1 cellular context compared by ENCODE assay signal in the genomic region with DNA sequence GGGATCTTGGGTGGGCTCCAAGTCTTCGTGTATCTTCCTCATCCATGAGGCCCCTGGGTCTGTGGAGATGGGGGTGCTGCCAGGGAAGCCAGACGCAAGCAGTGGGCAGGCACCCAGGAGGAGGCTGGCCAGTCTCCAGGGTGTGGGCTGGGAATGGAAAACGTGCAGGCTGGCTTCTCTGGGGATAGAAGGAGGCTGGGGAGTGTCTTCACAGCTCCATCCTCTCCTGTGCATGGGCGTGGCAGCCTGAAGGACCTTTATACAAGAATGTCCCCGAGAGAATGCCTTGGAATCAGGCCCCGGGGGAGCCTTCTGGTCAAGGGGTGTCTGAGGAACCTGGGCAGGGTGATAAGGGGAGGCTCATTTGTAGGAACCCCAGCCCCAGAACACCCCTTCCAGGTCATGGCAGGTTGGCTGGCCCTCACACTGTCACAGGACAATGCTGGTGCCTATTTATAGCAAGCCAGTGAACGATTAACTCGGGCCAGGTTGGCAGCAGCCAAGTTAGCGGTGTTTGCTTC.
TF ChIP-seq lines count a peak whose summit lies in the region.

No MANE protein-coding gene starts in this region.

TF ChIP-seq in A549, 52 proteins besides CTCF, POLR2A, EP300 and RAD21 (continued from another document):
- TF ChIP-seq, protein P1, sequence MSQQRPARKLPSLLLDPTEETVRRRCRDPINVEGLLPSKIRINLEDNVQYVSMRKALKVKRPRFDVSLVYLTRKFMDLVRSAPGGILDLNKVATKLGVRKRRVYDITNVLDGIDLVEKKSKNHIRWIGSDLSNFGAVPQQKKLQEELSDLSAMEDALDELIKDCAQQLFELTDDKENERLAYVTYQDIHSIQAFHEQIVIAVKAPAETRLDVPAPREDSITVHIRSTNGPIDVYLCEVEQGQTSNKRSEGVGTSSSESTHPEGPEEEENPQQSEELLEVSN (IDR thresholded peaks at IDR 0.05; ENCODE audit: borderline replicate concordance, low read depth): no peak
TF ChIP-seq in A549: peak in this region for 0.
